16 cellular contexts compared by ENCODE assay signal in genomic region chr7:76983333-76983732, GRCh38. TPM values are rescaled to one million over a fixed set of nuclear protein-coding genes. Genes with fewer than 3 reads are reported as not detected.
"Had no signal": no experiment of that assay in that cellular context is flagged by ENCODE, and none has a peak within 500 bp of the region (broad histone marks: within the 10 kb centered on the region; RNA-seq: fewer than 3 reads in every experiment).

No MANE protein-coding gene starts in this region.

RNA-seq across cellular contexts. Expression of gene SPDYE17, which starts 48.8 kb away (rescaled TPM):
- total RNA-seq: stomach, subcutaneous adipose tissue, suprapubic skin, temporal lobe, testis, thoracic aorta, thyroid gland, tibial nerve, transverse colon, upper lobe of left lung, upper lobe of right lung, ureter, urinary bladder, uterus, vagina had no signal
- polyA plus RNA-seq: stomach, thymus, urinary bladder had no signal
